8 cellular contexts compared by ENCODE assay signal in genomic region chr11:7672960-7673723, GRCh38. TPM values are rescaled to one million over a fixed set of nuclear protein-coding genes. Genes with fewer than 3 reads are reported as not detected.
DNase-seq lines count a peak whose midpoint lies in the region; ATAC-seq and TF ChIP-seq lines count a peak whose summit lies in the region.

Gene CYB5R2, minus strand, starts transcription at chr11:7673500. Its CDS starts 675 bp downstream, at chr11:7672825.

- peaks cover 3 to 29% of the 10 kb centered on the region in 2 donors for H3K27me3 ChIP-seq in muscle layer of colon (ENCODE audit: control insufficient read depth in 1 of 2, insufficient read depth in 2 of 2, low read length in 2 of 2)

- H3K27ac ChIP-seq in RWPE1 (no peak within 1 kb of the TSS), muscle layer of colon (ENCODE audit: low read depth, low read length) (no peak within 1 kb of the TSS)

- in situ Hi-C loops in G401 (cut with HindIII; ENCODE audit: low sequenced_read_pairs), result no loop called here

- H3K36me3 ChIP-seq in muscle layer of colon (ENCODE audit: insufficient read depth, low read length), result no peaks in the 10 kb centered on the region

- POLR2A ChIA-PET in RWPE1 (lab: Yijun Ruan, JAX; ENCODE audit: low non-redundant PET), result no interaction called here

- CTCF ChIA-PET in RWPE1 (lab: Yijun Ruan, JAX), result interaction anchor here (0.6 to 1.5 kb wide), 3 partner anchors 8 to 101 kb away, joined by 3 to 6 read pairs (median 5); no protein-coding TSS in a partner anchor

- no peaks in the 10 kb centered on the region for H3K9me3 ChIP-seq in muscle layer of colon (ENCODE audit: low read length)

- H3K9ac ChIP-seq in muscle layer of colon (ENCODE audit: low read length), result no peak within 1 kb of the TSS

- peaks cover 8% of the 10 kb centered on the region for H3K4me1 ChIP-seq in muscle layer of colon (ENCODE audit: insufficient read depth, low read length)

- no peak for TF ChIP-seq CTCF in RWPE1 (conservative IDR thresholded peaks at IDR 0.05; ENCODE audit: low read depth)

- DNase-seq in AG08395 (ENCODE audit: low spot score), result peak; percentile 85
- DNase-seq in RWPE1 (ENCODE audit: low spot score), result peak; percentile 51
- peak; percentile 64 for DNase-seq in fibroblast of gingiva (ENCODE audit: low read depth)
- DNase-seq in G401 (ENCODE audit: low spot score), result no peak
- DNase-seq in middle frontal gyrus (ENCODE audit: extremely low spot score, low spot score), result no peak
- DNase-seq in occipital lobe (lab: John Stamatoyannopoulos, UW), result no peak

- H3K4me3 ChIP-seq in muscle layer of colon (ENCODE audit: low read depth in 1 of 2, low read length in 2 of 2), result peak within 1 kb of the TSS; percentile 41 to 42

- peak; percentile 33 for ATAC-seq in GM19023 (IDR thresholded peaks at IDR 0.05; ENCODE audit: unreplicated experiment)

RNA-seq across cellular contexts. Expression of gene CYB5R2, which starts in this region (rescaled TPM):
- 7.7 and 9.0 TPM in 2 replicates for total RNA-seq in G401 (2014; rRNA removed; shearing (Covaris generic))
- total RNA-seq in occipital lobe, result 1.2 TPM

Comparison
In these comparisons a context has a peak if more than half of its experiments do, and no peak if none do; other contexts are left out.
1. DNase-seq: peak in AG08395 (single experiment), RWPE1 (single experiment) and fibroblast of gingiva (single experiment); none in G401 (single experiment), middle frontal gyrus (single experiment) and occipital lobe (single experiment).